8 cellular contexts compared by ENCODE assay signal in genomic region chr6:152124432-152125074, GRCh38.
DNase-seq lines count a peak whose midpoint lies in the region; ATAC-seq and TF ChIP-seq lines count a peak whose summit lies in the region.

No MANE protein-coding gene starts in this region.

- no peaks in the 10 kb centered on the region for H3K36me3 ChIP-seq in H7 (replicated peaks; ENCODE audit: control insufficient read depth, insufficient read depth, low read length)
- peaks cover 33% of the 10 kb centered on the region for H3K36me3 ChIP-seq in thoracic aorta

- H3K27me3 ChIP-seq in H7 (ENCODE audit: control insufficient read depth, insufficient read depth, low read length) = no peaks in the 10 kb centered on the region
- H3K27me3 ChIP-seq in thoracic aorta (replicated peaks; ENCODE audit: insufficient read depth) = no peaks in the 10 kb centered on the region

- no peak overlapping the region for H3K4me3 ChIP-seq in H7 (ENCODE audit: insufficient read depth, low read depth, low read length)
- H3K4me3 ChIP-seq in astrocyte of the spinal cord (ENCODE audit: low read depth, low read length) = no peak overlapping the region
- no peak overlapping the region for H3K4me3 ChIP-seq in thoracic aorta

- in situ Hi-C loops in astrocyte of the spinal cord (cut with HindIII; ENCODE audit: low sequenced_read_pairs) = no loop called here

- DNase-seq in NCI-H510A treated with DMSO at 0.1 percent for 48 hours (lab: John Stamatoyannopoulos, UW) (peak; percentile 70), NCI-H510A (lab: John Stamatoyannopoulos, UW) (no peak), H7 (peak; percentile 55), NCI-H146 (lab: John Stamatoyannopoulos, UW) (peak; percentile 77), astrocyte of the spinal cord (ENCODE audit: low read depth, low spot score) (peak; percentile 76), iPS-NIHi7 (ENCODE audit: extremely low spot score) (peak; percentile 44), thoracic aorta (ENCODE audit: low spot score) (no peak), putamen (ENCODE audit: low spot score) (no peak)

- peaks cover 5 to 34% of the 10 kb centered on the region in 2 donors for H3K4me1 ChIP-seq in thoracic aorta (ENCODE audit: control insufficient read depth in 1 of 2, low read depth in 2 of 2)

- ATAC-seq in thoracic aorta (ENCODE audit: insufficient number of reproducible peaks, low FRiP score, low read depth) = no peak

- H3K27ac ChIP-seq in thoracic aorta = no peak overlapping the region

- peak; percentile 76 for TF ChIP-seq CTCF in astrocyte of the spinal cord (IDR thresholded peaks at IDR 0.05; ENCODE audit: low read depth, low read length)
- TF ChIP-seq CTCF in thoracic aorta (IDR thresholded peaks at IDR 0.05) = peak; percentile 73

- H3K9me3 ChIP-seq in thoracic aorta = no peaks in the 10 kb centered on the region

Comparison
In these comparisons a context has a peak if more than half of its experiments do, and no peak if none do; other contexts are left out.
1. DNase-seq: peak in NCI-H510A treated with DMSO at 0.1 percent for 48 hours (single experiment), H7 (single experiment), NCI-H146 (single experiment), astrocyte of the spinal cord (single experiment) and iPS-NIHi7 (single experiment); none in NCI-H510A (single experiment), thoracic aorta (single experiment) and putamen (single experiment).